In genomic region chr4:79623125-79623905, GRCh38 we compare ENCODE assay signal across 14 cellular contexts.
DNase-seq lines count a peak whose midpoint lies in the region; ATAC-seq and TF ChIP-seq lines count a peak whose summit lies in the region.
"Had no signal": no experiment of that assay in that cellular context is flagged by ENCODE, and none has a peak within 500 bp of the region (broad histone marks: within the 10 kb centered on the region; RNA-seq: fewer than 3 reads in every experiment).

No MANE protein-coding gene starts in this region.

- no peaks in the 10 kb centered on the region for H3K36me3 ChIP-seq in GM23338 (ENCODE audit: insufficient read depth)
- no peaks in the 10 kb centered on the region for H3K36me3 ChIP-seq in thoracic aorta
- H3K36me3 ChIP-seq in H7 (replicated peaks; ENCODE audit: control insufficient read depth, insufficient read depth, low read length) = no peaks in the 10 kb centered on the region

- no peaks in the 10 kb centered on the region for H3F3A ChIP-seq in GM23338 (replicated peaks; ENCODE audit: low read depth)

- peaks cover 11% of the 10 kb centered on the region for H3K4me1 ChIP-seq in GM23338 (ENCODE audit: insufficient read depth)
- H3K4me1 ChIP-seq in thoracic aorta (ENCODE audit: control insufficient read depth in 1 of 2, low read depth in 2 of 2) = peaks cover 19 to 53% of the 10 kb centered on the region in 2 donors

- no peak overlapping the region for H3K4me2 ChIP-seq in GM23338

- DNase-seq in GM23338 (ENCODE audit: low spot score) (no peak), inferior parietal cortex (ENCODE audit: extremely low spot score) (peak; percentile 48), thoracic aorta (ENCODE audit: low spot score) (no peak), midbrain (lab: John Stamatoyannopoulos, UW) (no peak), OCI-M1 (lab: John Stamatoyannopoulos, UW) (no peak), H7 (no peak)
- DNase-seq: activated gamma-delta T cell; CD4-positive, alpha-beta T cell; central memory CD4-positive, alpha-beta T cell; naive B cell; NCI-H1105; stimulated activated CD8-positive, alpha-beta memory T cell treated with anti-CD3 and anti-CD28 coated beads, Interleukin-4, amount 100 ng/mL, for 48 hours had no signal

- no peaks in the 10 kb centered on the region; the same call in 2 of the 3 replicates for H3K9me3 Mint-ChIP-seq in GM23338
- H3K9me3 Mint-ChIP-seq: CD4-positive, alpha-beta T cell; naive B cell had no signal

- no peak overlapping the region for H3K4me3 ChIP-seq in GM23338
- H3K4me3 ChIP-seq in thoracic aorta = peak overlapping the region; percentile 57
- no peak overlapping the region for H3K4me3 ChIP-seq in H7 (ENCODE audit: insufficient read depth, low read depth, low read length)

- no peaks in the 10 kb centered on the region for H3K9me2 ChIP-seq in GM23338 (ENCODE audit: insufficient read depth)

- H4K20me1 ChIP-seq in GM23338 (replicated peaks; ENCODE audit: insufficient read depth) = no peaks in the 10 kb centered on the region

- no peaks in the 10 kb centered on the region for H3K27me3 ChIP-seq in GM23338 (ENCODE audit: insufficient read depth)
- no peaks in the 10 kb centered on the region for H3K27me3 ChIP-seq in thoracic aorta (replicated peaks; ENCODE audit: insufficient read depth)
- H3K27me3 ChIP-seq in H7 (ENCODE audit: control insufficient read depth, insufficient read depth, low read length) = no peaks in the 10 kb centered on the region

- H2AFZ ChIP-seq in GM23338 = peak overlapping the region; percentile 68

- 0 out of 2 replicates have a peak overlapping the region, but pooled peaks have one; percentile 35 for H3K27ac Mint-ChIP-seq in GM23338
- H3K27ac Mint-ChIP-seq: CD4-positive, alpha-beta T cell; naive B cell had no signal

- H3K4me3 Mint-ChIP-seq in GM23338 = no peak overlapping the region
- H3K4me3 Mint-ChIP-seq: CD4-positive, alpha-beta T cell; naive B cell had no signal

- no peaks in the 10 kb centered on the region for H3K9me3 ChIP-seq in thoracic aorta

- H3K27ac ChIP-seq in GM23338 (ENCODE audit: low read depth) (no peak overlapping the region), VCaP (peak overlapping the region; percentile 56), thoracic aorta (peak overlapping the region; percentile 63 to 66)

- no peaks in the 10 kb centered on the region for H3K36me3 Mint-ChIP-seq in GM23338 (ENCODE audit: low read depth)
- H3K36me3 Mint-ChIP-seq: naive B cell had no signal

- TF ChIP-seq CTCF in GM23338 (conservative IDR thresholded peaks at IDR 0.05; ENCODE audit: low read depth in 2 of 2) (no peak), VCaP (conservative IDR thresholded peaks at IDR 0.05) (no peak), thoracic aorta (IDR thresholded peaks at IDR 0.05) (no peak)

- H3K27me3 Mint-ChIP-seq in GM23338 (ENCODE audit: insufficient read depth, low read depth, poor library complexity) = peaks cover 2% of the 10 kb centered on the region
- H3K27me3 Mint-ChIP-seq: CD4-positive, alpha-beta T cell; naive B cell had no signal

- H3K79me2 ChIP-seq in GM23338 (replicated peaks; ENCODE audit: insufficient read depth) = no peaks in the 10 kb centered on the region

- ATAC-seq in GM23338 (no peak), thoracic aorta (ENCODE audit: insufficient number of reproducible peaks, low FRiP score, low read depth) (no peak), GM21423 (IDR thresholded peaks at IDR 0.05; ENCODE audit: unreplicated experiment) (no peak)

- peaks cover 9% of the 10 kb centered on the region for H3K4me1 Mint-ChIP-seq in GM23338

TF ChIP-seq in GM23338, 12 proteins besides CTCF, POLR2A, EP300 and RAD21 (continues in another document):
- no peak for TF ChIP-seq CREB1 (CRISPR knock-in tag; IDR thresholded peaks at IDR 0.05; ENCODE audit: low read depth)
- TF ChIP-seq, protein P1, sequence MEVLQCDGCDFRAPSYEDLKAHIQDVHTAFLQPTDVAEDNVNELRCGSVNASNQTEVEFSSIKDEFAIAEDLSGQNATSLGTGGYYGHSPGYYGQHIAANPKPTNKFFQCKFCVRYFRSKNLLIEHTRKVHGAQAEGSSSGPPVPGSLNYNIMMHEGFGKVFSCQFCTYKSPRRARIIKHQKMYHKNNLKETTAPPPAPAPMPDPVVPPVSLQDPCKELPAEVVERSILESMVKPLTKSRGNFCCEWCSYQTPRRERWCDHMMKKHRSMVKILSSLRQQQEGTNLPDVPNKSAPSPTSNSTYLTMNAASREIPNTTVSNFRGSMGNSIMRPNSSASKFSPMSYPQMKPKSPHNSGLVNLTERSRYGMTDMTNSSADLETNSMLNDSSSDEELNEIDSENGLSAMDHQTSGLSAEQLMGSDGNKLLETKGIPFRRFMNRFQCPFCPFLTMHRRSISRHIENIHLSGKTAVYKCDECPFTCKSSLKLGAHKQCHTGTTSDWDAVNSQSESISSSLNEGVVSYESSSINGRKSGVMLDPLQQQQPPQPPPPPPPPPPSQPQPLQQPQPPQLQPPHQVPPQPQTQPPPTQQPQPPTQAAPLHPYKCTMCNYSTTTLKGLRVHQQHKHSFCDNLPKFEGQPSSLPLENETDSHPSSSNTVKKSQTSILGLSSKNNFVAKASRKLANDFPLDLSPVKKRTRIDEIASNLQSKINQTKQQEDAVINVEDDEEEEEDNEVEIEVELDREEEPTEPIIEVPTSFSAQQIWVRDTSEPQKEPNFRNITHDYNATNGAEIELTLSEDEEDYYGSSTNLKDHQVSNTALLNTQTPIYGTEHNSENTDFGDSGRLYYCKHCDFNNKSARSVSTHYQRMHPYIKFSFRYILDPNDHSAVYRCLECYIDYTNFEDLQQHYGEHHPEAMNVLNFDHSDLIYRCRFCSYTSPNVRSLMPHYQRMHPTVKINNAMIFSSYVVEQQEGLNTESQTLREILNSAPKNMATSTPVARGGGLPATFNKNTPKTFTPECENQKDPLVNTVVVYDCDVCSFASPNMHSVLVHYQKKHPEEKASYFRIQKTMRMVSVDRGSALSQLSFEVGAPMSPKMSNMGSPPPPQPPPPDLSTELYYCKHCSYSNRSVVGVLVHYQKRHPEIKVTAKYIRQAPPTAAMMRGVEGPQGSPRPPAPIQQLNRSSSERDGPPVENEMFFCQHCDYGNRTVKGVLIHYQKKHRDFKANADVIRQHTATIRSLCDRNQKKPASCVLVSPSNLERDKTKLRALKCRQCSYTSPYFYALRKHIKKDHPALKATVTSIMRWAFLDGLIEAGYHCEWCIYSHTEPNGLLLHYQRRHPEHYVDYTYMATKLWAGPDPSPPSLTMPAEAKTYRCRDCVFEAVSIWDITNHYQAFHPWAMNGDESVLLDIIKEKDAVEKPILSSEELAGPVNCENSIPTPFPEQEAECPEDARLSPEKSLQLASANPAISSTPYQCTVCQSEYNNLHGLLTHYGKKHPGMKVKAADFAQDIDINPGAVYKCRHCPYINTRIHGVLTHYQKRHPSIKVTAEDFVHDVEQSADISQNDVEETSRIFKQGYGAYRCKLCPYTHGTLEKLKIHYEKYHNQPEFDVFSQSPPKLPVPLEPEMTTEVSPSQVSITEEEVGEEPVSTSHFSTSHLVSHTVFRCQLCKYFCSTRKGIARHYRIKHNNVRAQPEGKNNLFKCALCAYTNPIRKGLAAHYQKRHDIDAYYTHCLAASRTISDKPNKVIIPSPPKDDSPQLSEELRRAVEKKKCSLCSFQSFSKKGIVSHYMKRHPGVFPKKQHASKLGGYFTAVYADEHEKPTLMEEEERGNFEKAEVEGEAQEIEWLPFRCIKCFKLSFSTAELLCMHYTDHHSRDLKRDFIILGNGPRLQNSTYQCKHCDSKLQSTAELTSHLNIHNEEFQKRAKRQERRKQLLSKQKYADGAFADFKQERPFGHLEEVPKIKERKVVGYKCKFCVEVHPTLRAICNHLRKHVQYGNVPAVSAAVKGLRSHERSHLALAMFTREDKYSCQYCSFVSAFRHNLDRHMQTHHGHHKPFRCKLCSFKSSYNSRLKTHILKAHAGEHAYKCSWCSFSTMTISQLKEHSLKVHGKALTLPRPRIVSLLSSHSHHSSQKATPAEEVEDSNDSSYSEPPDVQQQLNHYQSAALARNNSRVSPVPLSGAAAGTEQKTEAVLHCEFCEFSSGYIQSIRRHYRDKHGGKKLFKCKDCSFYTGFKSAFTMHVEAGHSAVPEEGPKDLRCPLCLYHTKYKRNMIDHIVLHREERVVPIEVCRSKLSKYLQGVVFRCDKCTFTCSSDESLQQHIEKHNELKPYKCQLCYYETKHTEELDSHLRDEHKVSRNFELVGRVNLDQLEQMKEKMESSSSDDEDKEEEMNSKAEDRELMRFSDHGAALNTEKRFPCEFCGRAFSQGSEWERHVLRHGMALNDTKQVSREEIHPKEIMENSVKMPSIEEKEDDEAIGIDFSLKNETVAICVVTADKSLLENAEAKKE (CRISPR knock-in tag; IDR thresholded peaks at IDR 0.05) = no peak
- no peak for TF ChIP-seq NANOG (IDR thresholded peaks at IDR 0.05; ENCODE audit: borderline replicate concordance)
- no peak for TF ChIP-seq EZH2 (IDR thresholded peaks at IDR 0.05; ENCODE audit: low read depth, unreplicated experiment)
- TF ChIP-seq POLR2AphosphoS5 (IDR thresholded peaks at IDR 0.05; ENCODE audit: low read depth) = no peak
- TF ChIP-seq ZNF331 (CRISPR knock-in tag; IDR thresholded peaks at IDR 0.05; ENCODE audit: low read depth) = no peak
- no peak for TF ChIP-seq ETS1 (IDR thresholded peaks at IDR 0.05)
